In genomic region chr9:127121628-127122175, GRCh38 we compare ENCODE assay signal across 10 cellular contexts. TPM values are rescaled to one million over a fixed set of nuclear protein-coding genes. Genes with fewer than 3 reads are reported as not detected.
DNase-seq lines count a peak whose midpoint lies in the region; ATAC-seq and TF ChIP-seq lines count a peak whose summit lies in the region.
"Had no signal": no experiment of that assay in that cellular context is flagged by ENCODE, and none has a peak within 500 bp of the region (broad histone marks: within the 10 kb centered on the region; RNA-seq: fewer than 3 reads in every experiment).

No MANE protein-coding gene starts in this region.

- H3K4me1 ChIP-seq in iPS-18a (ENCODE audit: control insufficient read depth, low read depth, low read length) (peaks cover 14% of the 10 kb centered on the region), skeletal muscle tissue (ENCODE audit: control insufficient read depth in 3 of 3, insufficient read depth in 3 of 3, low read length in 3 of 3) (peaks cover 62 to 68% (median 62%) of the 10 kb centered on the region in 3 donors)

- H3K9me3 Mint-ChIP-seq in natural killer cell: no peaks in the 10 kb centered on the region

- no peaks in the 10 kb centered on the region for H3K36me3 ChIP-seq in iPS-18a (ENCODE audit: control insufficient read depth, low read depth, low read length)
- peaks cover 0 to 8% (median 7%) of the 10 kb centered on the region in 3 donors for H3K36me3 ChIP-seq in skeletal muscle tissue (ENCODE audit: control insufficient read depth in 3 of 3, insufficient read depth in 3 of 3, low read length in 3 of 3)

- TF ChIP-seq CTCF in astrocyte of the spinal cord (IDR thresholded peaks at IDR 0.05; ENCODE audit: low read depth, low read length) (no peak), natural killer cell (IDR thresholded peaks at IDR 0.05) (no peak)

- no peak overlapping the region for H3K27ac Mint-ChIP-seq in natural killer cell

- in situ Hi-C loops in astrocyte of the spinal cord (cut with HindIII; ENCODE audit: low sequenced_read_pairs): no loop called here

- peaks cover 35 to 49% of the 10 kb centered on the region in 2 donors for H3K27me3 Mint-ChIP-seq in natural killer cell (ENCODE audit: low read depth in 2 of 2)

- peak overlapping the region; percentile 64 for H3K9ac ChIP-seq in iPS-18a (ENCODE audit: low read length)
- H3K9ac ChIP-seq in skeletal muscle tissue (ENCODE audit: low read depth in 1 of 3, low read length in 3 of 3): peak overlapping the region; percentile 95 to 98 (median 98)

- H3K4me3 Mint-ChIP-seq in natural killer cell: no peak overlapping the region

- DNase-seq in astrocyte of the spinal cord (ENCODE audit: low read depth, low spot score): peak; percentile 17
- no peak for DNase-seq in D341Med (ENCODE audit: low spot score)
- DNase-seq in natural killer cell: no peak
- DNase-seq in NCI-H146 treated with DMSO at 0.1 percent for 48 hours (lab: John Stamatoyannopoulos, UW; ENCODE audit: unreplicated experiment): no peak
- DNase-seq: effector memory CD4-positive, alpha-beta T cell; T-helper 1 cell had no signal

- H3K9me3 ChIP-seq in iPS-18a (ENCODE audit: control insufficient read depth, low read depth, low read length) (no peaks in the 10 kb centered on the region), skeletal muscle tissue (ENCODE audit: control insufficient read depth in 3 of 3, low read length in 3 of 3) (no peaks in the 10 kb centered on the region)

- no peaks in the 10 kb centered on the region for H3K36me3 Mint-ChIP-seq in natural killer cell

- peaks cover 14 to 23% of the 10 kb centered on the region in 2 donors for H3K4me1 Mint-ChIP-seq in natural killer cell

- no peaks in the 10 kb centered on the region for H3K27me3 ChIP-seq in iPS-18a (ENCODE audit: control insufficient read depth, insufficient read depth, low read length)
- no peaks in the 10 kb centered on the region for H3K27me3 ChIP-seq in skeletal muscle tissue (ENCODE audit: control insufficient read depth in 3 of 3, insufficient read depth in 3 of 3, low read length in 3 of 3)

- ATAC-seq in natural killer cell (no peak), GM21360 (IDR thresholded peaks at IDR 0.05; ENCODE audit: unreplicated experiment) (no peak)

- peak overlapping the region; percentile 25; the same call in 1 of the 2 replicates for H3K4me3 ChIP-seq in GM08714 (ENCODE audit: low read length)
- peak overlapping the region; percentile 53 for H3K4me3 ChIP-seq in astrocyte of the spinal cord (ENCODE audit: low read depth, low read length)
- peak overlapping the region; percentile 70 for H3K4me3 ChIP-seq in iPS-18a (ENCODE audit: low read length)
- peak overlapping the region; percentile 94 to 97 (median 95) for H3K4me3 ChIP-seq in skeletal muscle tissue (ENCODE audit: low read length in 3 of 3)

- no peak overlapping the region for H3K27ac ChIP-seq in iPS-18a (ENCODE audit: low read length)
- H3K27ac ChIP-seq in skeletal muscle tissue (ENCODE audit: low read depth, low read length): peak overlapping the region; percentile 94

- intact Hi-C loops in natural killer cell (cut with micrococcal nuclease): no loop called here

RNA-seq across cellular contexts. Expression of gene ANGPTL2, which starts 0.7 kb away (rescaled TPM):
- total RNA-seq in skeletal muscle tissue: 37.6 TPM
- not detected for total RNA-seq in natural killer cell

Comparison
In these comparisons a context has a peak if more than half of its experiments do, and no peak if none do; other contexts are left out.
1. H3K4me3 ChIP-seq: peak in every context shown above with its lines; median percentile 95 in skeletal muscle tissue; 70 in iPS-18a; 53 in astrocyte of the spinal cord; 25 in GM08714.
2. RNA of gene ANGPTL2, which starts 0.7 kb away (total RNA-seq): 37.6 TPM in skeletal muscle tissue (single experiment); not detected in natural killer cell; every median in the first group is over 10 times any median in the second.